ENCODE assay signal across 31 cellular contexts in the genomic region with DNA sequence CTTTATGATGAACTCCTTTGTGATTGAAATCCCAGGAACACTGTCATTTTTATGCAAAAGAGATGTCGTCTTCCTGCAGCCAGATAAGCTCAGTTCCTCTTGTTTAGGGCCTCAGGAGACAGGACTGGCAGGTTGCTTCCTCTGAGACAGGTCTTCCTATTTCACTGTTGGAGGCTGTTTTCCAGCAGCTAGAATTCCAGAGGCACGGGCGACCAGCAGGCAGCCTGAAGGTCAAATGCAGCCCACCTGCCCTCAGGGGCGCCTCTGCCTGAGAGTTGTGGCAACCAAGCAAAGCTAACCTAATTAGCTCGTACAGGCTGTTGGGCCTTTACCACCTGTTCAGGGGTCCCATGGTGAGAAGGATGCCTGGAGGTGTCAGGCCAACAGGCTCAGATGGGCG. TPM values are rescaled to one million over a fixed set of nuclear protein-coding genes. Genes with fewer than 3 reads are reported as not detected.
"Had no signal": no experiment of that assay in that cellular context is flagged by ENCODE, and none has a peak within 500 bp of the region (broad histone marks: within the 10 kb centered on the region; RNA-seq: fewer than 3 reads in every experiment).

No MANE protein-coding gene starts in this region.

- H3K9me3 ChIP-seq: breast epithelium, esophagus squamous epithelium, gastrocnemius medialis, lower lobe of right lung, mucosa of descending colon, upper lobe of left lung had no signal

- H3K4me1 Mint-ChIP-seq: activated B cell treated with CpG ODN at 0.5 μM for 24 hours; activated CD4-positive, alpha-beta T cell treated with anti-CD3 and anti-CD28 coated beads for 36 hours; activated naive CD8-positive, alpha-beta T cell treated with anti-CD3 and anti-CD28 coated beads, Interleukin-2, amount 10 ng/mL, durations not matched to agents 7 days and 5 days had no signal

- H3K9me3 Mint-ChIP-seq: activated B cell treated with CpG ODN at 0.5 μM for 24 hours; activated naive CD8-positive, alpha-beta T cell treated with anti-CD3 and anti-CD28 coated beads, Interleukin-2, amount 10 ng/mL, durations not matched to agents 7 days and 5 days; activated T-cell treated with anti-CD3 and anti-CD28 coated beads, Interleukin-2, amount 50 U/mL, for 24 hours; activated T-helper 2 cell treated with anti-CD3 and anti-CD28 coated beads, Interferon-gamma antibody, Interleukin-2, Interleukin-4, amounts not matched to agents 10 μg/mL and 5 μg/mL and 100 μg/mL, durations not matched to agents 14 hours and 24 hours and 36 hours; nephron progenitor cell had no signal

- H3K27ac ChIP-seq: breast epithelium, coronary artery, esophagus squamous epithelium, gastrocnemius medialis, lower lobe of right lung, parathyroid adenoma, upper lobe of left lung had no signal

- H3K9ac ChIP-seq: parathyroid adenoma had no signal

- H3K27ac Mint-ChIP-seq: activated B cell treated with CpG ODN at 0.5 μM for 24 hours; activated CD4-positive, alpha-beta T cell treated with anti-CD3 and anti-CD28 coated beads for 36 hours; activated naive CD8-positive, alpha-beta T cell treated with anti-CD3 and anti-CD28 coated beads, Interleukin-2, amount 10 ng/mL, durations not matched to agents 7 days and 5 days; activated T-cell treated with anti-CD3 and anti-CD28 coated beads, Interleukin-2, amount 50 U/mL, for 24 hours; activated T-helper 2 cell treated with anti-CD3 and anti-CD28 coated beads, Interferon-gamma antibody, Interleukin-2, Interleukin-4, amounts not matched to agents 10 μg/mL and 5 μg/mL and 100 μg/mL, durations not matched to agents 14 hours and 24 hours and 36 hours; nephron progenitor cell had no signal

- H3K4me3 ChIP-seq: breast epithelium, coronary artery, esophagus squamous epithelium, gastrocnemius medialis, lower lobe of right lung, mucosa of descending colon, upper lobe of left lung had no signal

- H3K4me3 Mint-ChIP-seq: activated B cell treated with CpG ODN at 0.5 μM for 24 hours; activated CD4-positive, alpha-beta T cell treated with anti-CD3 and anti-CD28 coated beads for 36 hours; activated naive CD8-positive, alpha-beta T cell treated with anti-CD3 and anti-CD28 coated beads, Interleukin-2, amount 10 ng/mL, durations not matched to agents 7 days and 5 days; activated T-cell treated with anti-CD3 and anti-CD28 coated beads, Interleukin-2, amount 50 U/mL, for 24 hours; nephron progenitor cell had no signal

- DNase-seq: activated B cell treated with CpG ODN at 0.5 μM for 24 hours; activated CD4-positive, alpha-beta T cell treated with anti-CD3 and anti-CD28 coated beads for 36 hours; activated CD4-positive, alpha-beta T cell treated with anti-CD3 and anti-CD28 coated beads, Interleukin-2, amount 50 U/mL, for 4 hours; activated CD8-positive, alpha-beta memory T cell treated with anti-CD3 and anti-CD28 coated beads for 24 hours; activated CD8-positive, alpha-beta memory T cell treated with anti-CD3 and anti-CD28 coated beads, Interleukin-2, amount 50 U/mL, for 4 hours; activated naive CD4-positive, alpha-beta T cell; activated naive CD8-positive, alpha-beta T cell treated with anti-CD3 and anti-CD28 coated beads, Interleukin-2, amount 10 ng/mL, durations not matched to agents 7 days and 5 days; activated T-cell treated with anti-CD3 and anti-CD28 coated beads, Interleukin-2, amount 50 U/mL, for 24 hours; amniotic stem cell; cerebellar nuclear complex; esophagus squamous epithelium; gastrocnemius medialis; hippocampal formation; lower lobe of right lung; mesendoderm; mucosa of descending colon; nephron progenitor cell; nucleus accumbens; right cardiac atrium; stimulated activated CD4-positive, alpha-beta T cell treated with anti-CD3 and anti-CD28 coated beads, Interleukin-4, amount 100 ng/mL, for 4 hours; stimulated activated naive CD8-positive, alpha-beta T cell treated with anti-CD3 and anti-CD28 coated beads, Interleukin-15, Interleukin-2, amounts not matched to agents 100 U/mL and 50 U/mL, for 24 hours; T-helper 9 cell; upper lobe of left lung had no signal

- H3K27me3 ChIP-seq: breast epithelium, gastrocnemius medialis, upper lobe of left lung had no signal

- H3K4me1 ChIP-seq: breast epithelium, gastrocnemius medialis, lower lobe of right lung, parathyroid adenoma, upper lobe of left lung had no signal

- H3K36me3 Mint-ChIP-seq: activated naive CD8-positive, alpha-beta T cell treated with anti-CD3 and anti-CD28 coated beads, Interleukin-2, amount 10 ng/mL, durations not matched to agents 7 days and 5 days had no signal

- H3K36me3 ChIP-seq: breast epithelium, esophagus squamous epithelium, gastrocnemius medialis, lower lobe of right lung, upper lobe of left lung had no signal

RNA-seq across cellular contexts. Expression of gene SLC6A5, which starts 22.3 kb away (rescaled TPM):
- total RNA-seq: activated B cell treated with CpG ODN at 0.5 μM for 24 hours; activated CD4-positive, alpha-beta T cell treated with anti-CD3 and anti-CD28 coated beads for 36 hours; activated naive CD8-positive, alpha-beta T cell treated with anti-CD3 and anti-CD28 coated beads, Interleukin-2, amount 10 ng/mL, durations not matched to agents 7 days and 5 days; activated T-helper 2 cell treated with anti-CD3 and anti-CD28 coated beads, Interferon-gamma antibody, Interleukin-2, Interleukin-4, amounts not matched to agents 10 μg/mL and 5 μg/mL and 100 μg/mL, durations not matched to agents 14 hours and 24 hours and 36 hours; breast epithelium; esophagus squamous epithelium; gastrocnemius medialis; left lobe of liver; lower lobe of right lung; mucosa of descending colon; pulmonary artery endothelial cell; right cardiac atrium; subcutaneous adipose tissue; upper lobe of left lung had no signal
- polyA plus RNA-seq: keratinocyte, right cardiac atrium had no signal

RNA-seq across cellular contexts. Expression of gene NELL1, which starts 47.7 kb away (rescaled TPM):
- total RNA-seq: activated B cell treated with CpG ODN at 0.5 μM for 24 hours; activated CD4-positive, alpha-beta T cell treated with anti-CD3 and anti-CD28 coated beads for 36 hours; activated naive CD8-positive, alpha-beta T cell treated with anti-CD3 and anti-CD28 coated beads, Interleukin-2, amount 10 ng/mL, durations not matched to agents 7 days and 5 days; gastrocnemius medialis; left lobe of liver; pulmonary artery endothelial cell; subcutaneous adipose tissue had no signal
- polyA plus RNA-seq: keratinocyte, right cardiac atrium had no signal
